ENCODE assay signal across 8 cellular contexts in genomic region chr5:179805529-179806249, GRCh38. TPM values are rescaled to one million over a fixed set of nuclear protein-coding genes. Genes with fewer than 3 reads are reported as not detected.
DNase-seq lines count a peak whose midpoint lies in the region; ATAC-seq, FAIRE-seq and TF ChIP-seq lines count a peak whose summit lies in the region.

No MANE protein-coding gene starts in this region.

- DNase-seq in UCSD-AML1 (lab: John Stamatoyannopoulos, UW; ENCODE audit: unreplicated experiment) (peak; percentile 64), esophagus squamous epithelium (lab: John Stamatoyannopoulos, UW) (no peak), nephron progenitor cell (peak; percentile 59), D721Med (ENCODE audit: insufficient read length, low spot score) (no peak), NCI-H2029 (lab: John Stamatoyannopoulos, UW) (no peak)

- no peaks in the 10 kb centered on the region for H3K27me3 ChIP-seq in esophagus squamous epithelium

- H3K9me3 ChIP-seq in esophagus squamous epithelium = no peaks in the 10 kb centered on the region

- H3K4me1 ChIP-seq in esophagus squamous epithelium = peaks cover 42 to 60% (median 49%) of the 10 kb centered on the region in 3 donors

- no peaks in the 10 kb centered on the region for H3K27me3 Mint-ChIP-seq in nephron progenitor cell (ENCODE audit: low read depth, poor library complexity)

- TF ChIP-seq CTCF in C4-2B (conservative IDR thresholded peaks at IDR 0.05) (no peak), esophagus squamous epithelium (IDR thresholded peaks at IDR 0.05) (no peak), nephron progenitor cell (IDR thresholded peaks at IDR 0.05) (no peak), D721Med (IDR thresholded peaks at IDR 0.05; ENCODE audit: insufficient read depth, missing control alignments) (no peak)

- no peak for TF ChIP-seq POLR2A in esophagus squamous epithelium (IDR thresholded peaks at IDR 0.05)

- no peak for FAIRE-seq in D721Med (lab: Jason Lieb, UNC)

- peak overlapping the region; percentile 81 for H3K4me3 Mint-ChIP-seq in nephron progenitor cell

- no peaks in the 10 kb centered on the region for H3K9me3 Mint-ChIP-seq in nephron progenitor cell

- H3K4me1 Mint-ChIP-seq in nephron progenitor cell = peaks cover 37% of the 10 kb centered on the region

- peak overlapping the region; percentile 92 for H3K27ac ChIP-seq in C4-2B
- H3K27ac ChIP-seq in esophagus squamous epithelium = peak overlapping the region; percentile 93 to 99 (median 96)

- no peak overlapping the region for H3K27ac Mint-ChIP-seq in nephron progenitor cell

- peak overlapping the region; percentile 77 to 99 (median 90) for H3K4me3 ChIP-seq in esophagus squamous epithelium

- intact Hi-C loops in esophagus squamous epithelium (cut with DNase I) = no loop called here

- peak; percentile 26 for ATAC-seq in GM19043 (IDR thresholded peaks at IDR 0.05; ENCODE audit: low read depth, unreplicated experiment)
- peak; percentile 23 for ATAC-seq in HG03432 (IDR thresholded peaks at IDR 0.05; ENCODE audit: unreplicated experiment)

- no CpG with 5 or more reads among the region's 65 CpGs for WGBS in esophagus squamous epithelium, 2 donors

- H3K36me3 Mint-ChIP-seq in nephron progenitor cell (ENCODE audit: low read depth) = peaks cover 8% of the 10 kb centered on the region

- peaks cover 0 to 11% (median 8%) of the 10 kb centered on the region in 3 donors for H3K36me3 ChIP-seq in esophagus squamous epithelium

RNA-seq across cellular contexts. Expression of gene MGAT4B, which starts 1.0 kb away (rescaled TPM):
- total RNA-seq in esophagus squamous epithelium = 100 to 1,000 TPM in 1 of 4 donors, 10 to 100 TPM in 3; 68.5 to 119 (median 87.7) TPM

RNA-seq across cellular contexts. Expression of gene LTC4S, which starts 11.9 kb away (rescaled TPM):
- 1 to 10 TPM in 3 of 4 donors, not detected in 1; 4.6 to 6.9 (median 4.7) TPM for total RNA-seq in esophagus squamous epithelium

RNA-seq across cellular contexts. Expression of gene SQSTM1, which starts 15.0 kb away (rescaled TPM):
- total RNA-seq in esophagus squamous epithelium = 100 to 1,000 TPM; 105 to 236 (median 149) TPM

RNA-seq across cellular contexts. Expression of gene MRNIP, which starts 52.9 kb away (rescaled TPM):
- 10 to 100 TPM in 3 of 4 donors, 1 to 10 TPM in 1; 6.9 to 21.9 (median 10.7) TPM for total RNA-seq in esophagus squamous epithelium

Comparison
In these comparisons a context has a peak if more than half of its experiments do, and no peak if none do; other contexts are left out.
1. DNase-seq: peak in UCSD-AML1 (single experiment) and nephron progenitor cell (single experiment); none in esophagus squamous epithelium (single experiment), D721Med (single experiment) and NCI-H2029 (single experiment).